ENCODE assay signal across 8 cellular contexts in genomic region chr14:103056322-103057027, GRCh38. TPM values are rescaled to one million over a fixed set of nuclear protein-coding genes. Genes with fewer than 3 reads are reported as not detected.
DNase-seq lines count a peak whose midpoint lies in the region; ATAC-seq and TF ChIP-seq lines count a peak whose summit lies in the region.

No MANE protein-coding gene starts in this region.

- H3K9me3 ChIP-seq in liver (ENCODE audit: control insufficient read depth in 4 of 4, low read length in 3 of 4) = no peaks in the 10 kb centered on the region
- no peaks in the 10 kb centered on the region for H3K9me3 ChIP-seq in thyroid gland

- TF ChIP-seq RAD21 in liver (IDR thresholded peaks at IDR 0.05) = no peak

- H3K4me1 ChIP-seq in liver (ENCODE audit: control insufficient read depth in 4 of 4, insufficient read depth in 4 of 4, low read length in 3 of 4) (peaks cover 9 to 50% (median 39%) of the 10 kb centered on the region in 4 donors), thyroid gland (peaks cover 28 to 34% of the 10 kb centered on the region in 2 donors)

- intact Hi-C loops in thyroid gland (cut with DNase I) = no loop called here

- 1% methylated on average over 50 of the region's 50 CpGs for WGBS in liver
- 1 to 4% methylated on average over 38 to 39 of the region's 50 CpGs for WGBS in thyroid gland, 2 donors

- POLR2A ChIA-PET in AG04449 (lab: Yijun Ruan, JAX) = interaction anchor here (0.6 kb wide), 1 partner anchor 599 kb away, joined by 3 read pairs; no protein-coding TSS in a partner anchor

- no peaks in the 10 kb centered on the region for H3K36me3 ChIP-seq in liver (ENCODE audit: control insufficient read depth in 4 of 4, insufficient read depth in 3 of 4, low read depth in 1 of 4, low read length in 3 of 4)
- no peaks in the 10 kb centered on the region for H3K36me3 ChIP-seq in thyroid gland

- TF ChIP-seq POLR2A in thyroid gland (IDR thresholded peaks at IDR 0.05) = no peak

- no peak for DNase-seq in AG04449 (ENCODE audit: low read depth, low spot score)
- DNase-seq in NCI-H748 (lab: John Stamatoyannopoulos, UW; ENCODE audit: unreplicated experiment) = peak; percentile 88
- DNase-seq in coronary artery (ENCODE audit: low spot score) = peak; percentile 88
- DNase-seq in thyroid gland = peak; percentile 60 to 64
- no peak for DNase-seq in pons (ENCODE audit: low spot score)

- H3K4me3 ChIP-seq in AG04449 (ENCODE audit: low read depth, low read length) (peak overlapping the region; percentile 97), coronary artery (peak overlapping the region; percentile 82), liver (ENCODE audit: low read depth in 1 of 3, low read length in 3 of 3) (peak overlapping the region; percentile 91 to 97 (median 95)), thyroid gland (replicated peaks in 1 of 3) (peak overlapping the region; percentile 22 to 97 (median 51))

- peak; percentile 12 for ATAC-seq in GM21360 (IDR thresholded peaks at IDR 0.05; ENCODE audit: unreplicated experiment)
- ATAC-seq in GM21423 (IDR thresholded peaks at IDR 0.05; ENCODE audit: unreplicated experiment) = no peak

- H3K27me3 ChIP-seq in liver (ENCODE audit: control insufficient read depth in 4 of 4, insufficient read depth in 4 of 4, low read length in 3 of 4) = no peaks in the 10 kb centered on the region
- no peaks in the 10 kb centered on the region for H3K27me3 ChIP-seq in thyroid gland

- peak overlapping the region; percentile 68 to 75 for H3K9ac ChIP-seq in liver (ENCODE audit: low read depth in 1 of 2, low read length in 2 of 2)

- TF ChIP-seq CTCF in AG04449 (IDR thresholded peaks at IDR 0.05; ENCODE audit: insufficient read depth, low read length, missing control alignments) (no peak), coronary artery (IDR thresholded peaks at IDR 0.05) (no peak), liver (IDR thresholded peaks at IDR 0.05; ENCODE audit: low read depth, low read length, missing input control) (no peak), thyroid gland (IDR thresholded peaks at IDR 0.05) (no peak)

- H3K27ac ChIP-seq in coronary artery = peak overlapping the region; percentile 88 to 95
- peak overlapping the region; percentile 87 to 97 for H3K27ac ChIP-seq in liver (ENCODE audit: low read depth in 1 of 2, low read length in 2 of 2)
- H3K27ac ChIP-seq in thyroid gland = peak overlapping the region; percentile 77 to 90 (median 89)

- CTCF ChIA-PET in AG04449 (lab: Yijun Ruan, JAX) = interaction anchor here (1.3 to 3.7 kb wide), 3 partner anchors 18 to 49 kb away, joined by 3 to 15 read pairs (median 5); no protein-coding TSS in a partner anchor

TF ChIP-seq in liver, 16 proteins besides CTCF, POLR2A, EP300 and RAD21:
- TF ChIP-seq HNF4A (conservative IDR thresholded peaks at IDR 0.05) (no peak), FOXA1 (IDR thresholded peaks at IDR 0.05) (no peak), GABPA (IDR thresholded peaks at IDR 0.05 in 1 of 2, conservative IDR thresholded peaks at IDR 0.05 in 1 of 2) (no peak), FOXA2 (IDR thresholded peaks at IDR 0.05) (no peak), EGR1 (IDR thresholded peaks at IDR 0.05; ENCODE audit: low read depth in 2 of 2) (peak in 1 of 2 donors; percentile 22), SP1 (IDR thresholded peaks at IDR 0.05) (no peak)

RNA-seq across cellular contexts. Expression of gene CDC42BPB, which starts 0.9 kb away (rescaled TPM):
- total RNA-seq in liver = 10 to 100 TPM; 35.2 to 78.7 TPM
- 10 to 100 TPM in 1 of 2 donors, 1 to 10 TPM in 1; 4.1 to 24.3 TPM for polyA plus RNA-seq in liver
- total RNA-seq in thyroid gland = 100 to 1,000 TPM in 2 of 4 donors, 10 to 100 TPM in 2; 90.7 to 153 (median 101) TPM

RNA-seq across cellular contexts. Expression of gene LBHD2, which starts 27.5 kb away (rescaled TPM):
- total RNA-seq in liver (under 1 TPM in 1 of 2 donors, not detected in 1; 0.47 TPM), thyroid gland (not detected)
- under 1 TPM in 1 of 2 donors, not detected in 1; 0.53 TPM for polyA plus RNA-seq in liver

RNA-seq across cellular contexts. Expression of gene EXOC3L4, which starts 38.0 kb away (rescaled TPM):
- total RNA-seq in liver = 10 to 100 TPM; 46.8 to 77.8 TPM
- 10 to 100 TPM; 24.0 to 26.6 TPM for polyA plus RNA-seq in liver
- under 1 TPM in 2 of 4 donors, not detected in 2; 0.44 to 0.78 TPM for total RNA-seq in thyroid gland

Comparison
In these comparisons a context has a peak if more than half of its experiments do, and no peak if none do; other contexts are left out.
1. DNase-seq: peak in NCI-H748 (single experiment), coronary artery (single experiment) and thyroid gland (2 of 2); none in AG04449 (single experiment) and pons (single experiment).
2. RNA of gene EXOC3L4, which starts 38.0 kb away (total RNA-seq): 46.8 to 77.8 TPM in liver; 0.44 to 0.78 TPM in thyroid gland; every median in the first group is over 10 times any median in the second.
3. Peak in every context shown above with its lines, with median percentiles within 50 percentile points of each other: H3K4me3 ChIP-seq and H3K27ac ChIP-seq.